ENCODE assay signal across 8 cellular contexts in genomic region chr1:16352842-16353535, GRCh38. TPM values are rescaled to one million over a fixed set of nuclear protein-coding genes. Genes with fewer than 3 reads are reported as not detected.
DNase-seq lines count a peak whose midpoint lies in the region; ATAC-seq and TF ChIP-seq lines count a peak whose summit lies in the region.

No MANE protein-coding gene starts in this region.

- peak overlapping the region; percentile 64 to 95 (median 94) for H3K27ac Mint-ChIP-seq in IgD-negative memory B cell

- H3K4me3 Mint-ChIP-seq in IgD-negative memory B cell, result peak overlapping the region; percentile 91 to 97 (median 96)

- H3K36me3 Mint-ChIP-seq in IgD-negative memory B cell, result no peaks in the 10 kb centered on the region

- no peaks in the 10 kb centered on the region for H3K9me3 Mint-ChIP-seq in IgD-negative memory B cell

- peak; percentile 9 for ATAC-seq in mucosa of descending colon
- no peak for ATAC-seq in GM19351 (IDR thresholded peaks at IDR 0.05; ENCODE audit: unreplicated experiment)

- H3K4me3 ChIP-seq in BE2C (ENCODE audit: low read depth, low read length) (peak overlapping the region; percentile 51), mucosa of descending colon (peak overlapping the region; percentile 82)

- peaks cover 4% of the 10 kb centered on the region; the same call in 1 of the 2 replicates for H3K4me1 ChIP-seq in BE2C
- peaks cover 17% of the 10 kb centered on the region for H3K4me1 ChIP-seq in mucosa of descending colon (ENCODE audit: low read depth)

- no peak for TF ChIP-seq CTCF in BE2C (IDR thresholded peaks at IDR 0.05; ENCODE audit: low read depth, low read length)
- no peak for TF ChIP-seq CTCF in mucosa of descending colon (IDR thresholded peaks at IDR 0.05)
- TF ChIP-seq CTCF in GM13977 (IDR thresholded peaks at IDR 0.05; ENCODE audit: extremely low read depth, insufficient read depth, missing control alignments), result no peak

- H3K27ac ChIP-seq in caudate nucleus (ENCODE audit: low read depth, low read length), result peak overlapping the region; percentile 91

- H3K9me3 ChIP-seq in BE2C (no peaks in the 10 kb centered on the region), mucosa of descending colon (no peaks in the 10 kb centered on the region)

- no peak for DNase-seq in BE2C
- peak in 2 of 61 donors; percentile 50 to 52 for DNase-seq in caudate nucleus (lab: John Stamatoyannopoulos, UW)
- peak; percentile 52 to 61 (median 58) for DNase-seq in mucosa of descending colon
- no peak for DNase-seq in SK-N-DZ (ENCODE audit: low spot score)
- no peak for DNase-seq in NCI-H2107 (lab: John Stamatoyannopoulos, UW)
- no peak for DNase-seq in GM13977 (ENCODE audit: low spot score)

- peaks cover 13 to 20% (median 17%) of the 10 kb centered on the region in 3 donors for H3K4me1 Mint-ChIP-seq in IgD-negative memory B cell

- intact Hi-C loops in mucosa of descending colon (cut with DNase I, micrococcal nuclease), result no loop called here

- no peaks in the 10 kb centered on the region for H3K27me3 Mint-ChIP-seq in IgD-negative memory B cell

- no peaks in the 10 kb centered on the region for H3K27me3 ChIP-seq in BE2C

- in situ Hi-C loops in GM13977 (cut with MboI; ENCODE audit: low pct_unique_long_range_greater_than_20kb, low sequenced_read_pairs, unreplicated experiment), result no loop called here

- H3K36me3 ChIP-seq in BE2C, result no peaks in the 10 kb centered on the region
- H3K36me3 ChIP-seq in mucosa of descending colon (ENCODE audit: low read depth), result no peaks in the 10 kb centered on the region

RNA-seq across cellular contexts. Expression of gene FBXO42, which starts 0.7 kb away (rescaled TPM):
- polyA plus RNA-seq in BE2C (2012; ENCODE audit: insufficient read depth, insufficient read length, low read depth), result 11.8 TPM
- polyA plus RNA-seq in IgD-negative memory B cell, result 26.8 TPM
- 10 to 100 TPM; 12.9 to 20.6 (median 16.3) TPM for total RNA-seq in mucosa of descending colon
- polyA plus RNA-seq in SK-N-DZ (2014; cell fraction: cytosol; rRNA removed), result 9.7 and 10.1 TPM in 2 replicates
- 9.1 and 13.4 TPM in 2 replicates for polyA plus RNA-seq in SK-N-DZ (2014; cell fraction: nucleus; rRNA removed)

RNA-seq across cellular contexts. Expression of gene SZRD1, which starts 14.1 kb away (rescaled TPM):
- 174 TPM for polyA plus RNA-seq in BE2C (2012; ENCODE audit: insufficient read depth, insufficient read length, low read depth)
- 53.4 TPM for polyA plus RNA-seq in IgD-negative memory B cell
- 100 to 1,000 TPM; 105 to 120 (median 112) TPM for total RNA-seq in mucosa of descending colon
- 42.6 and 43.0 TPM in 2 replicates for polyA plus RNA-seq in SK-N-DZ (2014; cell fraction: cytosol; rRNA removed)
- polyA plus RNA-seq in SK-N-DZ (2014; cell fraction: nucleus; rRNA removed), result 20.3 and 28.1 TPM in 2 replicates

Comparison
In these comparisons a context has a peak if more than half of its experiments do, and no peak if none do; other contexts are left out.
1. DNase-seq: peak in mucosa of descending colon (3 of 3); none in BE2C (single experiment), SK-N-DZ (single experiment), NCI-H2107 (single experiment) and GM13977 (single experiment).